1 cellular context compared by ENCODE assay signal in the genomic region with DNA sequence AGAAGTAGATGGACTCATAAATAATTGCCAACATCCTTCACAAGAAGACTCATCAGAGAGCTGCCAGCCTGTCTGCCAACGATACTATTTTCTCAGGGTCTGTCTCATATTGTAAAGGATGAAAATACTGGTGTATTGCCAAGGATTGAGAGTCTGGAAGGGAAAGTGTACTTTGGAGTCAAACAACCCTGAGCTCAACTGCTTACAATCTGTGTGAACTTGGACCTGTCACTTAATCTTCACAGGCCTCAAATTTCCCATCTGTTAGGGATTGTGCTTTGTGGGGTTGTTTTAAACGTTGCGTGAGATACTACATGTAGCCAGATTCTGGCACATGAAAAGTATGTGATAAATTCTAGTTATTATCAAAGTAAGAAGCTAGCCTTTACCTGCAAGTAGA.
TF ChIP-seq lines count a peak whose summit lies in the region.

No MANE protein-coding gene starts in this region.

TF ChIP-seq in HepG2, 621 proteins besides CTCF, POLR2A, EP300 and RAD21:
- TF ChIP-seq RBAK (CRISPR knock-in tag; IDR thresholded peaks at IDR 0.05) (no peak), ZNF572 (CRISPR knock-in tag; IDR thresholded peaks at IDR 0.05) (no peak), SNAI1 (CRISPR knock-in tag; IDR thresholded peaks at IDR 0.05; ENCODE audit: borderline replicate concordance) (no peak), NAIF1 (CRISPR knock-in tag; IDR thresholded peaks at IDR 0.05; ENCODE audit: borderline replicate concordance) (no peak), ZNF703 (CRISPR knock-in tag; IDR thresholded peaks at IDR 0.05; ENCODE audit: borderline replicate concordance) (no peak), HOXA9 (CRISPR knock-in tag; IDR thresholded peaks at IDR 0.05; ENCODE audit: borderline replicate concordance) (no peak), NFRKB (IDR thresholded peaks at IDR 0.05) (no peak), HNF1B (CRISPR knock-in tag; IDR thresholded peaks at IDR 0.05) (no peak), ZNF790 (CRISPR knock-in tag; IDR thresholded peaks at IDR 0.05; ENCODE audit: borderline replicate concordance) (no peak), SIX1 (CRISPR knock-in tag; IDR thresholded peaks at IDR 0.05; ENCODE audit: borderline replicate concordance) (no peak), ZNF549 (CRISPR knock-in tag; IDR thresholded peaks at IDR 0.05) (no peak), ZNF224 (CRISPR knock-in tag; IDR thresholded peaks at IDR 0.05) (no peak), MIXL1 (CRISPR knock-in tag; IDR thresholded peaks at IDR 0.05) (no peak), ZNF33B (CRISPR knock-in tag; IDR thresholded peaks at IDR 0.05) (no peak), PLRG1 (conservative IDR thresholded peaks at IDR 0.05) (no peak), ZNF850 (CRISPR knock-in tag; conservative IDR thresholded peaks at IDR 0.05) (no peak)
- TF ChIP-seq, protein P1, sequence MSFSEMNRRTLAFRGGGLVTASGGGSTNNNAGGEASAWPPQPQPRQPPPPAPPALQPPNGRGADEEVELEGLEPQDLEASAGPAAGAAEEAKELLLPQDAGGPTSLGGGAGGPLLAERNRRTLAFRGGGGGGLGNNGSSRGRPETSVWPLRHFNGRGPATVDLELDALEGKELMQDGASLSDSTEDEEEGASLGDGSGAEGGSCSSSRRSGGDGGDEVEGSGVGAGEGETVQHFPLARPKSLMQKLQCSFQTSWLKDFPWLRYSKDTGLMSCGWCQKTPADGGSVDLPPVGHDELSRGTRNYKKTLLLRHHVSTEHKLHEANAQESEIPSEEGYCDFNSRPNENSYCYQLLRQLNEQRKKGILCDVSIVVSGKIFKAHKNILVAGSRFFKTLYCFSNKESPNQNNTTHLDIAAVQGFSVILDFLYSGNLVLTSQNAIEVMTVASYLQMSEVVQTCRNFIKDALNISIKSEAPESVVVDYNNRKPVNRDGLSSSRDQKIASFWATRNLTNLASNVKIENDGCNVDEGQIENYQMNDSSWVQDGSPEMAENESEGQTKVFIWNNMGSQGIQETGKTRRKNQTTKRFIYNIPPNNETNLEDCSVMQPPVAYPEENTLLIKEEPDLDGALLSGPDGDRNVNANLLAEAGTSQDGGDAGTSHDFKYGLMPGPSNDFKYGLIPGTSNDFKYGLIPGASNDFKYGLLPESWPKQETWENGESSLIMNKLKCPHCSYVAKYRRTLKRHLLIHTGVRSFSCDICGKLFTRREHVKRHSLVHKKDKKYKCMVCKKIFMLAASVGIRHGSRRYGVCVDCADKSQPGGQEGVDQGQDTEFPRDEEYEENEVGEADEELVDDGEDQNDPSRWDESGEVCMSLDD (CRISPR knock-in tag; IDR thresholded peaks at IDR 0.05; ENCODE audit: borderline replicate concordance) = no peak
